In genomic region chr21:33299181-33299752, GRCh38 we compare ENCODE assay signal across 8 cellular contexts. TPM values are rescaled to one million over a fixed set of nuclear protein-coding genes. Genes with fewer than 3 reads are reported as not detected.
A peak's percentile ranks its signal among the peaks of the same experiment; 100 is the strongest.
DNase-seq lines count a peak whose midpoint lies in the region; ATAC-seq and TF ChIP-seq lines count a peak whose summit lies in the region.

No MANE protein-coding gene starts in this region.

- peak; percentile 90 for ATAC-seq in HG03354 (IDR thresholded peaks at IDR 0.05; ENCODE audit: poor library complexity, severe bottlenecking, unreplicated experiment)
- ATAC-seq in left colon: peak; percentile 27

- no peaks in the 10 kb centered on the region for H3K27me3 Mint-ChIP-seq in osteocyte (ENCODE audit: unreplicated experiment)

- peaks cover 7% of the 10 kb centered on the region for H3K4me1 Mint-ChIP-seq in osteocyte (ENCODE audit: unreplicated experiment)

- no peaks in the 10 kb centered on the region for H3K9me3 Mint-ChIP-seq in osteocyte (ENCODE audit: unreplicated experiment)

- intact Hi-C loops in left colon (cut with DNase I, micrococcal nuclease): no loop called here

- TF ChIP-seq CTCF in osteocyte (IDR thresholded peaks at IDR 0.05): no peak

- H3K4me3 Mint-ChIP-seq in osteocyte (ENCODE audit: unreplicated experiment): no peak overlapping the region

- DNase-seq in activated T-cell treated with anti-CD3 and anti-CD28 coated beads for 1 hour (ENCODE audit: low read depth): peak; percentile 16
- no peak for DNase-seq in activated T-cell treated with anti-CD3 and anti-CD28 coated beads for 4 hours
- peak; percentile 16 to 23 for DNase-seq in activated CD4-positive, alpha-beta T cell treated with anti-CD3 and anti-CD28 coated beads for 24 hours (ENCODE audit: low read depth in 2 of 2)
- peak; percentile 32 to 36 for DNase-seq in left colon
- no peak for DNase-seq in HK-2 (ENCODE audit: unreplicated experiment)
- no peak for DNase-seq in NCI-H1436 treated with DMSO at 0.1 percent for 48 hours (lab: John Stamatoyannopoulos, UW)
- DNase-seq in osteocyte (ENCODE audit: extremely low spot score, unreplicated experiment): no peak

- H3K27ac Mint-ChIP-seq in osteocyte (ENCODE audit: unreplicated experiment): no peak overlapping the region

- no peaks in the 10 kb centered on the region for H3K36me3 Mint-ChIP-seq in osteocyte (ENCODE audit: unreplicated experiment)

RNA-seq across cellular contexts. Expression of gene IFNAR1, which starts 25.5 kb away (rescaled TPM):
- total RNA-seq in left colon (10 to 100 TPM; 37.1 to 50.1 TPM), osteocyte (42.7 and 42.8 TPM in 2 replicates)

RNA-seq across cellular contexts. Expression of gene IL10RB, which starts 33.1 kb away (rescaled TPM):
- total RNA-seq in left colon (100 to 1,000 TPM in 1 of 2 donors, 10 to 100 TPM in 1; 79.7 to 103 TPM), osteocyte (21.1 and 21.7 TPM in 2 replicates)

Comparison
In these comparisons a context has a peak if more than half of its experiments do, and no peak if none do; other contexts are left out.
1. DNase-seq: peak in activated T-cell treated with anti-CD3 and anti-CD28 coated beads for 1 hour (single experiment), activated CD4-positive, alpha-beta T cell treated with anti-CD3 and anti-CD28 coated beads for 24 hours (2 of 2) and left colon (2 of 2); none in activated T-cell treated with anti-CD3 and anti-CD28 coated beads for 4 hours (single experiment), HK-2 (single experiment), NCI-H1436 treated with DMSO at 0.1 percent for 48 hours (single experiment) and osteocyte (single experiment).